In genomic region chr2:98161202-98161601, GRCh38 we compare ENCODE assay signal across 15 cellular contexts.
"Had no signal": no experiment of that assay in that cellular context is flagged by ENCODE, and none has a peak within 500 bp of the region (broad histone marks: within the 10 kb centered on the region; RNA-seq: fewer than 3 reads in every experiment).

No MANE protein-coding gene starts in this region.

- H3K4me1 ChIP-seq: adrenal gland, thyroid gland had no signal

- H3K4me3 ChIP-seq: adrenal gland, lung, thyroid gland had no signal

- H3K27me3 Mint-ChIP-seq: activated B cell treated with CpG ODN at 0.5 μM for 24 hours; stimulated activated naive CD8-positive, alpha-beta T cell treated with anti-CD3 and anti-CD28 coated beads, Interleukin-15, amount 100 ng/mL, for 72 hours had no signal

- H3K36me3 ChIP-seq: adrenal gland, brain microvascular endothelial cell, thyroid gland had no signal

- H3K9ac ChIP-seq: SK-N-SH had no signal

- H3K4me3 Mint-ChIP-seq: activated B cell treated with CpG ODN at 0.5 μM for 24 hours; activated CD4-positive, alpha-beta T cell treated with anti-CD3 and anti-CD28 coated beads, Interleukin-2, amount 10 ng/mL, durations not matched to agents 24 days and 14 days; naive thymus-derived CD8-positive, alpha-beta T cell; stimulated activated naive CD8-positive, alpha-beta T cell treated with anti-CD3 and anti-CD28 coated beads, Interleukin-15, amount 100 ng/mL, for 72 hours; T-helper 1 cell treated with Interleukin-12 subunit alpha and Interleukin-12 subunit beta and Interleukin-4 antibody, amounts not matched to agents 30 μg/mL and 1 μg/mL, for 36 hours had no signal

- DNase-seq: activated B cell treated with CpG ODN at 0.5 μM for 24 hours; activated CD4-positive, alpha-beta T cell treated with anti-CD3 and anti-CD28 coated beads, Interleukin-2, amount 10 ng/mL, durations not matched to agents 24 days and 14 days; activated CD8-positive, alpha-beta memory T cell treated with anti-CD3 and anti-CD28 coated beads for 24 hours; activated naive CD4-positive, alpha-beta T cell treated with anti-CD3 and anti-CD28 coated beads, Interleukin-2, amount 50 U/mL, for 16 hours; adrenal gland; brain microvascular endothelial cell; hippocampal formation; kidney glomerular epithelial cell; naive thymus-derived CD8-positive, alpha-beta T cell; SK-N-SH; stimulated activated CD4-positive, alpha-beta T cell treated with anti-CD3 and anti-CD28 coated beads, Interleukin-4, amount 100 ng/mL, for 4 hours; stimulated activated naive CD8-positive, alpha-beta T cell treated with anti-CD3 and anti-CD28 coated beads, Interleukin-15, amount 100 ng/mL, for 72 hours; thyroid gland had no signal

- ATAC-seq: naive thymus-derived CD8-positive, alpha-beta T cell; stimulated activated naive CD8-positive, alpha-beta T cell treated with anti-CD3 and anti-CD28 coated beads, Interleukin-15, amount 100 ng/mL, for 72 hours had no signal

- H3K27ac Mint-ChIP-seq: activated B cell treated with CpG ODN at 0.5 μM for 24 hours; activated CD4-positive, alpha-beta T cell treated with anti-CD3 and anti-CD28 coated beads, Interleukin-2, amount 10 ng/mL, durations not matched to agents 24 days and 14 days; T-helper 1 cell treated with Interleukin-12 subunit alpha and Interleukin-12 subunit beta and Interleukin-4 antibody, amounts not matched to agents 30 μg/mL and 1 μg/mL, for 36 hours had no signal

- H3K36me3 Mint-ChIP-seq: naive thymus-derived CD8-positive, alpha-beta T cell had no signal

- H3K27ac ChIP-seq: brain microvascular endothelial cell, thyroid gland had no signal

- H3K4me1 Mint-ChIP-seq: activated B cell treated with CpG ODN at 0.5 μM for 24 hours; activated CD4-positive, alpha-beta T cell treated with anti-CD3 and anti-CD28 coated beads, Interleukin-2, amount 10 ng/mL, durations not matched to agents 24 days and 14 days; naive thymus-derived CD8-positive, alpha-beta T cell; stimulated activated naive CD8-positive, alpha-beta T cell treated with anti-CD3 and anti-CD28 coated beads, Interleukin-15, amount 100 ng/mL, for 72 hours had no signal

- H3K9me3 ChIP-seq: adrenal gland, SK-N-SH, thyroid gland had no signal

- H3K9me3 Mint-ChIP-seq: activated B cell treated with CpG ODN at 0.5 μM for 24 hours; activated CD4-positive, alpha-beta T cell treated with anti-CD3 and anti-CD28 coated beads, Interleukin-2, amount 10 ng/mL, durations not matched to agents 24 days and 14 days; stimulated activated naive CD8-positive, alpha-beta T cell treated with anti-CD3 and anti-CD28 coated beads, Interleukin-15, amount 100 ng/mL, for 72 hours; T-helper 1 cell treated with Interleukin-12 subunit alpha and Interleukin-12 subunit beta and Interleukin-4 antibody, amounts not matched to agents 30 μg/mL and 1 μg/mL, for 36 hours had no signal

- H3K27me3 ChIP-seq: adrenal gland, brain microvascular endothelial cell, thyroid gland had no signal

- H3K4me2 ChIP-seq: SK-N-SH had no signal
